8 cellular contexts compared by ENCODE assay signal in genomic region chr3:120596853-120597223, GRCh38. TPM values are rescaled to one million over a fixed set of nuclear protein-coding genes. Genes with fewer than 3 reads are reported as not detected.
DNase-seq lines count a peak whose midpoint lies in the region; ATAC-seq and TF ChIP-seq lines count a peak whose summit lies in the region.

No MANE protein-coding gene starts in this region.

- TF ChIP-seq EP300 in gastroesophageal sphincter (IDR thresholded peaks at IDR 0.05) = no peak

- H2BK15ac ChIP-seq in H9 (ENCODE audit: low read depth, low read length) = no peak overlapping the region

- H3K27ac Mint-ChIP-seq in H9 = peak overlapping the region; percentile 85 to 99 (median 98); a peak in 6 of 7 replicates
- H3K27ac Mint-ChIP-seq in stimulated activated effector memory CD8-positive, alpha-beta T cell treated with anti-CD3 and anti-CD28 coated beads, Interleukin-12 subunit alpha, Interleukin-12 subunit beta, amount 100 ng/mL, for 72 hours = no peak overlapping the region

- H3K9me3 ChIP-seq in H9 (ENCODE audit: control insufficient read depth, low read depth, low read length) = no peaks in the 10 kb centered on the region
- no peaks in the 10 kb centered on the region for H3K9me3 ChIP-seq in WERI-Rb-1 (ENCODE audit: severe bottlenecking)
- no peaks in the 10 kb centered on the region for H3K9me3 ChIP-seq in gastroesophageal sphincter
- H3K9me3 ChIP-seq in skeletal muscle tissue (ENCODE audit: control insufficient read depth in 3 of 3, low read length in 3 of 3) = no peaks in the 10 kb centered on the region

- H3K4me2 ChIP-seq in H9 (ENCODE audit: insufficient read depth, insufficient read length, low read length) = peak overlapping the region; percentile 42

- H2BK5ac ChIP-seq in H9 (ENCODE audit: insufficient read length, low read length) = no peak overlapping the region

- H3K23ac ChIP-seq in H9 (ENCODE audit: insufficient read length, low read depth, low read length) = no peak overlapping the region

- no peak overlapping the region for H3T11ph ChIP-seq in H9 (ENCODE audit: low read length)

- no peak overlapping the region for H2BK20ac ChIP-seq in H9 (ENCODE audit: low read depth, low read length, poor library complexity, severe bottlenecking)

- no peaks in the 10 kb centered on the region for H3K9me3 Mint-ChIP-seq in H9
- H3K9me3 Mint-ChIP-seq in stimulated activated effector memory CD8-positive, alpha-beta T cell treated with anti-CD3 and anti-CD28 coated beads, Interleukin-12 subunit alpha, Interleukin-12 subunit beta, amount 100 ng/mL, for 72 hours = no peaks in the 10 kb centered on the region

- H4K8ac ChIP-seq in H9 (replicated peaks; ENCODE audit: insufficient read length, low read depth, low read length) = no peak overlapping the region

- peaks cover 9% of the 10 kb centered on the region; the same call in 1 of the 2 replicates for H3K79me2 ChIP-seq in H9 (ENCODE audit: insufficient read depth, low read length)

- no peak overlapping the region for H2BK12ac ChIP-seq in H9 (ENCODE audit: insufficient read length, low read depth, low read length)

- no peak overlapping the region for H4K91ac ChIP-seq in H9 (ENCODE audit: insufficient read length, low read depth, low read length)

- no peaks in the 10 kb centered on the region for H3K79me1 ChIP-seq in H9 (ENCODE audit: insufficient read depth, low read depth, low read length, poor library complexity, severe bottlenecking)

- TF ChIP-seq CTCF in H9 (conservative IDR thresholded peaks at IDR 0.05) (no peak), WERI-Rb-1 (IDR thresholded peaks at IDR 0.05; ENCODE audit: low read depth, low read length) (no peak), gastroesophageal sphincter (IDR thresholded peaks at IDR 0.05) (no peak)

- H3K23me2 ChIP-seq in H9 (ENCODE audit: insufficient read length, low read depth, low read length, poor library complexity, severe bottlenecking) = no peaks in the 10 kb centered on the region

- H3K14ac ChIP-seq in H9 (ENCODE audit: insufficient read depth, low read length) = peak overlapping the region; percentile 94; the same call in 1 of the 2 replicates

- no peaks in the 10 kb centered on the region; the same call in 1 of the 2 replicates for H3K27me3 Mint-ChIP-seq in H9 (ENCODE audit: low read depth)

- no peaks in the 10 kb centered on the region for H4K20me1 ChIP-seq in H9 (ENCODE audit: control insufficient read depth, insufficient read depth, insufficient read length)

- H3K4ac ChIP-seq in H9 (ENCODE audit: low read depth, low read length) = no peak overlapping the region

- H3K4me1 ChIP-seq in H9 (ENCODE audit: insufficient read depth, low read length) (no peaks in the 10 kb centered on the region), gastroesophageal sphincter (peaks cover 2 to 54% (median 19%) of the 10 kb centered on the region in 3 donors), skeletal muscle tissue (ENCODE audit: control insufficient read depth in 3 of 3, insufficient read depth in 3 of 3, low read length in 3 of 3) (peaks cover 17 to 27% (median 22%) of the 10 kb centered on the region in 3 donors)

- H3K9ac ChIP-seq in H9 (ENCODE audit: extremely low read depth, insufficient read length, low read length) = peak overlapping the region; percentile 86
- peak overlapping the region; percentile 95 to 99 (median 99) for H3K9ac ChIP-seq in skeletal muscle tissue (ENCODE audit: low read depth in 1 of 3, low read length in 3 of 3)

- H2AFZ ChIP-seq in H9 (ENCODE audit: low read length) = no peak overlapping the region

- H3K18ac ChIP-seq in H9 (ENCODE audit: insufficient read length, low read depth, low read length) = no peak overlapping the region

- no peak overlapping the region for H3K56ac ChIP-seq in H9 (ENCODE audit: insufficient read length, low read depth, low read length)

- no peak overlapping the region for H2BK120ac ChIP-seq in H9 (ENCODE audit: low read depth, low read length, poor library complexity, severe bottlenecking)

- TF ChIP-seq POLR2A in gastroesophageal sphincter (IDR thresholded peaks at IDR 0.05) = no peak

- H3K36me3 ChIP-seq in WERI-Rb-1 = peaks cover 28% of the 10 kb centered on the region
- peaks cover 0 to 29% of the 10 kb centered on the region in 2 donors for H3K36me3 ChIP-seq in gastroesophageal sphincter
- peaks cover 9 to 20% (median 11%) of the 10 kb centered on the region in 3 donors for H3K36me3 ChIP-seq in skeletal muscle tissue (ENCODE audit: control insufficient read depth in 3 of 3, insufficient read depth in 3 of 3, low read length in 3 of 3)

- H2AK5ac ChIP-seq in H9 (ENCODE audit: insufficient read length, low read length) = no peak overlapping the region

- WGBS in H9 (ENCODE audit: extremely low coverage, insufficient read length, low lambda C conversion rate) = no CpG with 5 or more reads among the region's 3 CpGs
- WGBS in gastroesophageal sphincter (ENCODE audit: low coverage in 1 of 2), 2 donors = 17 to 41% methylated on average over 3 of the region's 3 CpGs

- peaks cover 2 to 15% (median 14%) of the 10 kb centered on the region in 3 experiments for H3K36me3 Mint-ChIP-seq in H9 (ENCODE audit: insufficient read depth in 1 of 3, low read depth in 3 of 3)
- H3K36me3 Mint-ChIP-seq in stimulated activated effector memory CD8-positive, alpha-beta T cell treated with anti-CD3 and anti-CD28 coated beads, Interleukin-12 subunit alpha, Interleukin-12 subunit beta, amount 100 ng/mL, for 72 hours = peaks cover 12% of the 10 kb centered on the region

- H3K27ac ChIP-seq in H9 (ENCODE audit: insufficient read length, low read depth, low read length) (peak overlapping the region; percentile 11), WERI-Rb-1 (no peak overlapping the region), gastroesophageal sphincter (peak overlapping the region; percentile 22 to 93 (median 88)), skeletal muscle tissue (ENCODE audit: low read depth, low read length) (peak overlapping the region; percentile 92)

- H3K4me1 Mint-ChIP-seq in H9 = peaks cover 7 to 8% of the 10 kb centered on the region in 2 experiments
- peaks cover 7% of the 10 kb centered on the region for H3K4me1 Mint-ChIP-seq in stimulated activated effector memory CD8-positive, alpha-beta T cell treated with anti-CD3 and anti-CD28 coated beads, Interleukin-12 subunit alpha, Interleukin-12 subunit beta, amount 100 ng/mL, for 72 hours

- DNase-seq in H9 (no peak), WERI-Rb-1 (no peak), NOMO-1 treated with DMSO at 0.1 percent for 48 hours (lab: John Stamatoyannopoulos, UW; ENCODE audit: unreplicated experiment) (no peak), 8988T (no peak), NCI-H2227 (lab: John Stamatoyannopoulos, UW; ENCODE audit: unreplicated experiment) (no peak)
- DNase-seq in stimulated activated effector memory CD8-positive, alpha-beta T cell treated with anti-CD3 and anti-CD28 coated beads, Interleukin-12 subunit alpha, Interleukin-12 subunit beta, amount 100 ng/mL, for 72 hours (ENCODE audit: low spot score in 2 of 2) = no peak

- no peaks in the 10 kb centered on the region for H3K27me3 ChIP-seq in H9 (ENCODE audit: insufficient read depth, low read length)
- H3K27me3 ChIP-seq in WERI-Rb-1 (ENCODE audit: insufficient read depth, low read depth, severe bottlenecking) = no peaks in the 10 kb centered on the region
- no peaks in the 10 kb centered on the region for H3K27me3 ChIP-seq in gastroesophageal sphincter
- H3K27me3 ChIP-seq in skeletal muscle tissue (ENCODE audit: control insufficient read depth in 3 of 3, insufficient read depth in 3 of 3, low read length in 3 of 3) = no peaks in the 10 kb centered on the region

- H3K4me3 ChIP-seq in WERI-Rb-1 (ENCODE audit: low read depth, low read length) (peak overlapping the region; percentile 83), gastroesophageal sphincter (peak overlapping the region; percentile 46 to 64), skeletal muscle tissue (ENCODE audit: low read length in 3 of 3) (peak overlapping the region; percentile 95 to 99 (median 97))

- H3K4me3 Mint-ChIP-seq in H9 = peak overlapping the region; percentile 88 to 91
- no peak overlapping the region for H3K4me3 Mint-ChIP-seq in stimulated activated effector memory CD8-positive, alpha-beta T cell treated with anti-CD3 and anti-CD28 coated beads, Interleukin-12 subunit alpha, Interleukin-12 subunit beta, amount 100 ng/mL, for 72 hours

- no peak overlapping the region for H4K5ac ChIP-seq in H9 (ENCODE audit: insufficient read length, low read depth, low read length)

- no peak for ATAC-seq in gastroesophageal sphincter
- no peak for ATAC-seq in stimulated activated effector memory CD8-positive, alpha-beta T cell treated with anti-CD3 and anti-CD28 coated beads, Interleukin-12 subunit alpha, Interleukin-12 subunit beta, amount 100 ng/mL, for 72 hours

RNA-seq across cellular contexts. Expression of gene NDUFB4, which starts 0.7 kb away (rescaled TPM):
- total RNA-seq in H9 (2021) (209 and 217 TPM in 2 replicates), gastroesophageal sphincter (100 to 1,000 TPM; 123 to 230 (median 151) TPM), skeletal muscle tissue (52.7 TPM)
